In the genomic region with DNA sequence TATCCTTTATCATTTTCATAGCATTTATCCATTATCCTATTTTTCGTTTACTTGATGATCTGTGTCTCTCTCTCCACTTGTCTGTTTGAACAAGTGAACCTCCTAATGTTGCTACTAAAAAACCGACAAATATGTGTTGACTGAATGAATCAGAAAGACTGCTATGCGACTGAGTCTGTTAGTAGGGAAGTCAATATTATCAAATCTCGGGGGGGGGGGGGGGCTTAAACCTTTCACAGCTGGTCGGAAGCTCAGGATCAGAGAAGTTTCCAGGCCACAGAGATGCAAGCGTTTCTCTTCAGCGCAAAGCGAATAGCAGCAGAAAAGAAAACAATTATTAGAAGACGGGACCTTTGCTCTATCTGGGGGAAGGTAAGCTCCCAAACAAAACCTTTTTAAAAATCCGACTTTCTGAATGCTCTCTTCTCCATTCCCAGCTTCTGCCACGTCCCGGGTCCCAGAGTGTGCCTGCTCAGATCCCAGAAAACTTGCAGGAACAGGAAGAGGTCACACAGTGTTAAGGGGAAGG, we compare ENCODE assay signal across 8 cellular contexts. TPM values are rescaled to one million over a fixed set of nuclear protein-coding genes. Genes with fewer than 3 reads are reported as not detected.
DNase-seq lines count a peak whose midpoint lies in the region; ATAC-seq lines count a peak whose summit lies in the region.

No MANE protein-coding gene starts in this region.

- H3K79me2 ChIP-seq in Karpas-422 (ENCODE audit: low read length): peaks cover 45% of the 10 kb centered on the region

- no peaks in the 10 kb centered on the region for H3K9me2 ChIP-seq in Karpas-422 (replicated peaks; ENCODE audit: insufficient read depth, low read length)

- H3K4me2 ChIP-seq in BLaER1 treated with 17β-estradiol and CSF1 and Interleukin-3, amounts not matched to agents 10 nM and 100 nM: peak overlapping the region; percentile 81 to 99 (median 95)
- peak overlapping the region; percentile 98 for H3K4me2 ChIP-seq in Karpas-422 (ENCODE audit: low read depth, low read length, poor library complexity, severe bottlenecking)

- H3K4me3 ChIP-seq in BLaER1 treated with 17β-estradiol and CSF1 and Interleukin-3, amounts not matched to agents 10 nM and 100 nM: peak overlapping the region; percentile 73 to 88 (median 80)
- peak overlapping the region; percentile 82 for H3K4me3 ChIP-seq in Karpas-422 (ENCODE audit: low read length)
- H3K4me3 ChIP-seq in mononuclear cell (ENCODE audit: low read length): peak overlapping the region; percentile 79

- H3K4me1 ChIP-seq in BLaER1 treated with 17β-estradiol and CSF1 and Interleukin-3, amounts not matched to agents 10 nM and 100 nM: peaks cover 20 to 29% (median 26%) of the 10 kb centered on the region in 10 experiments
- peaks cover 20% of the 10 kb centered on the region for H3K4me1 ChIP-seq in Karpas-422 (ENCODE audit: low read length)
- peaks cover 25% of the 10 kb centered on the region for H3K4me1 ChIP-seq in mononuclear cell (ENCODE audit: insufficient read depth, low read length)

- H3K27ac ChIP-seq in BLaER1 treated with 17β-estradiol and CSF1 and Interleukin-3, amounts not matched to agents 10 nM and 100 nM: peak overlapping the region; percentile 89 to 98 (median 94)
- H3K27ac ChIP-seq in Karpas-422 (ENCODE audit: low read length) (peak overlapping the region; percentile 81), caudate nucleus (ENCODE audit: low read depth, low read length) (peak overlapping the region; percentile 98)

- H4K20me1 ChIP-seq in BLaER1 treated with 17β-estradiol and CSF1 and Interleukin-3, amounts not matched to agents 10 nM and 100 nM: peaks cover 0 to 37% (median 18%) of the 10 kb centered on the region in 11 experiments; a peak in 14 of 22 replicates
- no peaks in the 10 kb centered on the region for H4K20me1 ChIP-seq in Karpas-422 (ENCODE audit: insufficient read depth, low read depth, low read length)

- H3K9me3 ChIP-seq in BLaER1 treated with 17β-estradiol and CSF1 and Interleukin-3, amounts not matched to agents 10 nM and 100 nM (replicated peaks in 1 of 11): peaks cover 0 to 12% (median 9%) of the 10 kb centered on the region in 11 experiments; a peak in 14 of 22 replicates
- H3K9me3 ChIP-seq in Karpas-422 (ENCODE audit: low read length): no peaks in the 10 kb centered on the region
- no peaks in the 10 kb centered on the region for H3K9me3 ChIP-seq in mononuclear cell (ENCODE audit: low read depth, low read length)

- H3K9ac ChIP-seq in BLaER1 treated with 17β-estradiol and CSF1 and Interleukin-3, amounts not matched to agents 10 nM and 100 nM: peak overlapping the region; percentile 86 to 94 (median 89)
- peak overlapping the region; percentile 86 for H3K9ac ChIP-seq in Karpas-422 (ENCODE audit: low read length)

- DNase-seq in Karpas-422 (peak; percentile 68), caudate nucleus (lab: John Stamatoyannopoulos, UW) (no peak), SW 1271 (lab: John Stamatoyannopoulos, UW) (no peak), NCI-H2029 (lab: John Stamatoyannopoulos, UW) (no peak)
- DNase-seq in stimulated activated CD4-positive, alpha-beta T cell treated with anti-CD3 and anti-CD28 coated beads, Interleukin-1b, Interleukin-23, amount 100 ng/mL, for 48 hours: no peak

- no peak for ATAC-seq in GM21825 (IDR thresholded peaks at IDR 0.05; ENCODE audit: unreplicated experiment)

- H3K36me3 ChIP-seq in BLaER1 treated with 17β-estradiol and CSF1 and Interleukin-3, amounts not matched to agents 10 nM and 100 nM: peaks cover 19 to 36% (median 25%) of the 10 kb centered on the region in 11 experiments
- peaks cover 18% of the 10 kb centered on the region; the same call in 1 of the 2 replicates for H3K36me3 ChIP-seq in Karpas-422 (ENCODE audit: insufficient read depth, low read length)

- H3K27me3 ChIP-seq in BLaER1 treated with 17β-estradiol and CSF1 and Interleukin-3, amounts not matched to agents 10 nM and 100 nM: no peaks in the 10 kb centered on the region
- H3K27me3 ChIP-seq in Karpas-422 (ENCODE audit: low read length) (no peaks in the 10 kb centered on the region), mononuclear cell (ENCODE audit: insufficient read depth, low read length) (no peaks in the 10 kb centered on the region)

- H2AFZ ChIP-seq in Karpas-422 (ENCODE audit: low read length): peak overlapping the region; percentile 71

RNA-seq across cellular contexts. Expression of a gene that starts 0.4 kb away (rescaled TPM):
- total RNA-seq in Karpas-422 (2014; rRNA removed; shearing (Covaris generic); ENCODE audit: low replicate concordance): 28.9 and 34.7 TPM in 2 replicates
- 26.0 TPM for total RNA-seq in mononuclear cell

RNA-seq across cellular contexts. Expression of a gene that starts 40.2 kb away (rescaled TPM):
- not detected in 2 replicates for total RNA-seq in Karpas-422 (2014; rRNA removed; shearing (Covaris generic); ENCODE audit: low replicate concordance)
- not detected for total RNA-seq in mononuclear cell
